Comparison of ENCODE assay signal across 1 cellular context in genomic region chr10:66627156-66627555, GRCh38.
TF ChIP-seq lines count a peak whose summit lies in the region.

No MANE protein-coding gene starts in this region.

TF ChIP-seq in H1, 55 proteins besides CTCF, POLR2A, EP300 and RAD21 (continued from another document):
- TF ChIP-seq CHD7 (IDR thresholded peaks at IDR 0.05; ENCODE audit: insufficient replicate concordance, low read length), result no peak
- no peak for TF ChIP-seq SRF (IDR thresholded peaks at IDR 0.05; ENCODE audit: low read depth, low read length)
- no peak for TF ChIP-seq KDM4A (IDR thresholded peaks at IDR 0.05; ENCODE audit: low read depth, low read length, severe bottlenecking)
- TF ChIP-seq SIRT6 (IDR thresholded peaks at IDR 0.05; ENCODE audit: low read length), result no peak
- TF ChIP-seq, protein P1, sequence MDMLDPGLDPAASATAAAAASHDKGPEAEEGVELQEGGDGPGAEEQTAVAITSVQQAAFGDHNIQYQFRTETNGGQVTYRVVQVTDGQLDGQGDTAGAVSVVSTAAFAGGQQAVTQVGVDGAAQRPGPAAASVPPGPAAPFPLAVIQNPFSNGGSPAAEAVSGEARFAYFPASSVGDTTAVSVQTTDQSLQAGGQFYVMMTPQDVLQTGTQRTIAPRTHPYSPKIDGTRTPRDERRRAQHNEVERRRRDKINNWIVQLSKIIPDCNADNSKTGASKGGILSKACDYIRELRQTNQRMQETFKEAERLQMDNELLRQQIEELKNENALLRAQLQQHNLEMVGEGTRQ (IDR thresholded peaks at IDR 0.05; ENCODE audit: low read length), result no peak
- TF ChIP-seq SAP30 (IDR thresholded peaks at IDR 0.05; ENCODE audit: insufficient read depth, insufficient replicate concordance, low read length), result no peak
